ENCODE assay signal across 15 cellular contexts in genomic region chr11:15742626-15743243, GRCh38.
DNase-seq lines count a peak whose midpoint lies in the region; ATAC-seq and TF ChIP-seq lines count a peak whose summit lies in the region.
"Had no signal": no experiment of that assay in that cellular context is flagged by ENCODE, and none has a peak within 500 bp of the region (broad histone marks: within the 10 kb centered on the region; RNA-seq: fewer than 3 reads in every experiment).

No MANE protein-coding gene starts in this region.

- TF ChIP-seq CTCF in astrocyte of the spinal cord (IDR thresholded peaks at IDR 0.05; ENCODE audit: low read depth, low read length) (no peak), foreskin fibroblast (IDR thresholded peaks at IDR 0.05; ENCODE audit: low read depth, low read length) (no peak)

- no peaks in the 10 kb centered on the region for H3K9me3 ChIP-seq in naive thymus-derived CD4-positive, alpha-beta T cell (ENCODE audit: control insufficient read depth in 2 of 3, low read length in 3 of 3)

- H3K4me1 ChIP-seq in naive thymus-derived CD4-positive, alpha-beta T cell (ENCODE audit: control insufficient read depth in 2 of 2, insufficient read depth in 2 of 2, low read length in 2 of 2), result no peaks in the 10 kb centered on the region

- in situ Hi-C loops in astrocyte of the spinal cord (cut with HindIII; ENCODE audit: low sequenced_read_pairs), result no loop called here

- intact Hi-C loops in naive thymus-derived CD4-positive, alpha-beta T cell (cut with micrococcal nuclease), result no loop called here

- POLR2A ChIA-PET in naive thymus-derived CD4-positive, alpha-beta T cell (lab: Charles Lee), result no interaction called here

- H3K4me1 Mint-ChIP-seq in naive thymus-derived CD4-positive, alpha-beta T cell, result no peaks in the 10 kb centered on the region

- H3K27ac ChIP-seq in naive thymus-derived CD4-positive, alpha-beta T cell (ENCODE audit: low read depth, low read length), result no peak overlapping the region
- H3K27ac ChIP-seq: epithelial cell of prostate had no signal

- H3K4me3 ChIP-seq in astrocyte of the spinal cord (ENCODE audit: low read depth, low read length) (no peak overlapping the region), foreskin fibroblast (ENCODE audit: low read depth in 1 of 2, low read length in 2 of 2) (no peak overlapping the region)
- no peak overlapping the region for H3K4me3 ChIP-seq in naive thymus-derived CD4-positive, alpha-beta T cell (ENCODE audit: low read length)

- DNase-seq in HPDE6-E6E7 (ENCODE audit: extremely low spot score) (peak; percentile 17), NCI-H2029 treated with DMSO at 0.1 percent for 48 hours (lab: John Stamatoyannopoulos, UW) (peak; percentile 40), astrocyte of the spinal cord (ENCODE audit: low read depth, low spot score) (peak; percentile 28), NCI-H2171 treated with DMSO at 0.1 percent for 48 hours (lab: John Stamatoyannopoulos, UW) (no peak), foreskin fibroblast (no peak)
- DNase-seq in naive thymus-derived CD4-positive, alpha-beta T cell, result no peak
- no peak for DNase-seq in activated CD4-positive, alpha-beta T cell treated with anti-CD3 and anti-CD28 coated beads for 48 hours
- DNase-seq: CD8-positive, alpha-beta T cell; NCI-H2171; Right ventricle myocardium superior had no signal

- H3K27me3 Mint-ChIP-seq in naive thymus-derived CD4-positive, alpha-beta T cell, result peaks cover 0 to 11% (median 3%) of the 10 kb centered on the region in 5 donors

- no peaks in the 10 kb centered on the region for H3K36me3 Mint-ChIP-seq in naive thymus-derived CD4-positive, alpha-beta T cell
- H3K36me3 Mint-ChIP-seq: brain; CD8-positive, alpha-beta T cell had no signal

- H3K27ac Mint-ChIP-seq in naive thymus-derived CD4-positive, alpha-beta T cell, result no peak overlapping the region
- H3K27ac Mint-ChIP-seq: activated T-helper 1 cell treated with anti-CD3 and anti-CD28 coated beads, Interleukin-12 subunit alpha, Interleukin-12 subunit beta, Interleukin-2, Interleukin-4 antibody, amounts not matched to agents 30 ng/mL and 10 ng/mL and 1 ng/mL, durations not matched to agents 14 hours and 24 hours and 36 hours; CD8-positive, alpha-beta T cell had no signal

- ATAC-seq in naive thymus-derived CD4-positive, alpha-beta T cell, result peak; percentile 6
- no peak for ATAC-seq in GM21786 (IDR thresholded peaks at IDR 0.05; ENCODE audit: unreplicated experiment)
- ATAC-seq: activated CD4-positive, CD25-positive, alpha-beta regulatory T cell treated with anti-CD3 and anti-CD28 coated beads, Interleukin-2, amount 50 U/mL, for 24 hours; CD8-positive, alpha-beta T cell had no signal

- H3K4me3 Mint-ChIP-seq in naive thymus-derived CD4-positive, alpha-beta T cell, result no peak overlapping the region
- H3K4me3 Mint-ChIP-seq: activated T-helper 1 cell treated with anti-CD3 and anti-CD28 coated beads, Interleukin-12 subunit alpha, Interleukin-12 subunit beta, Interleukin-2, Interleukin-4 antibody, amounts not matched to agents 30 ng/mL and 10 ng/mL and 1 ng/mL, durations not matched to agents 14 hours and 24 hours and 36 hours; brain; CD8-positive, alpha-beta T cell had no signal

- peaks cover 0 to 11% (median 1%) of the 10 kb centered on the region in 11 donors for H3K9me3 Mint-ChIP-seq in naive thymus-derived CD4-positive, alpha-beta T cell
- H3K9me3 Mint-ChIP-seq: activated T-helper 1 cell treated with anti-CD3 and anti-CD28 coated beads, Interleukin-12 subunit alpha, Interleukin-12 subunit beta, Interleukin-2, Interleukin-4 antibody, amounts not matched to agents 30 ng/mL and 10 ng/mL and 1 ng/mL, durations not matched to agents 14 hours and 24 hours and 36 hours had no signal

- CTCF ChIA-PET in naive thymus-derived CD4-positive, alpha-beta T cell (lab: Charles Lee), result no interaction called here

- H3K36me3 ChIP-seq in naive thymus-derived CD4-positive, alpha-beta T cell (ENCODE audit: control insufficient read depth in 2 of 3, insufficient read depth in 3 of 3, low read length in 3 of 3), result no peaks in the 10 kb centered on the region

- H3K27me3 ChIP-seq in naive thymus-derived CD4-positive, alpha-beta T cell (ENCODE audit: control insufficient read depth in 2 of 2, insufficient read depth in 2 of 2, low read length in 2 of 2), result no peaks in the 10 kb centered on the region

Comparison
In these comparisons a context has a peak if more than half of its experiments do, and no peak if none do; other contexts are left out.
1. DNase-seq: peak in HPDE6-E6E7 (single experiment), NCI-H2029 treated with DMSO at 0.1 percent for 48 hours (single experiment) and astrocyte of the spinal cord (single experiment); none in naive thymus-derived CD4-positive, alpha-beta T cell (0 of 9), activated CD4-positive, alpha-beta T cell treated with anti-CD3 and anti-CD28 coated beads for 48 hours (single experiment), NCI-H2171 treated with DMSO at 0.1 percent for 48 hours (single experiment) and foreskin fibroblast (0 of 2).